Comparison of ENCODE assay signal across 1 cellular context in genomic region chr12:56593909-56594621, GRCh38.
TF ChIP-seq lines count a peak whose summit lies in the region.

No MANE protein-coding gene starts in this region.

TF ChIP-seq in HEK293, 187 proteins besides CTCF, POLR2A, EP300 and RAD21 (continued from another document):
- no peak for TF ChIP-seq ZSCAN18 (tag by site-specific recombination; IDR thresholded peaks at IDR 0.05)
- TF ChIP-seq WT1 (tag by site-specific recombination; IDR thresholded peaks at IDR 0.05) = 0 out of 2 replicates have a peak, but pooled peaks have one; percentile 23
- no peak for TF ChIP-seq KLF17 (tag by site-specific recombination; IDR thresholded peaks at IDR 0.05)
- no peak for TF ChIP-seq ZNF398 (tag by site-specific recombination; IDR thresholded peaks at IDR 0.05)
- TF ChIP-seq ZNF624 (tag by site-specific recombination; IDR thresholded peaks at IDR 0.05) = no peak
- TF ChIP-seq ZFHX2 (tag by site-specific recombination; conservative IDR thresholded peaks at IDR 0.05) = peak; percentile 61; the same call in 1 of the 2 replicates
- 0 out of 2 replicates have a peak, but pooled peaks have one; percentile 25 for TF ChIP-seq PATZ1 (tag by site-specific recombination; IDR thresholded peaks at IDR 0.05)
- TF ChIP-seq ZNF2 (tag by site-specific recombination; IDR thresholded peaks at IDR 0.05) = peak; percentile 97
- peak; percentile 54; the same call in 1 of the 2 replicates for TF ChIP-seq EGR2 (tag by site-specific recombination; IDR thresholded peaks at IDR 0.05; ENCODE audit: low read depth)
- TF ChIP-seq PRDM10 (tag by site-specific recombination; IDR thresholded peaks at IDR 0.05) = peak; percentile 18; the same call in 1 of the 2 replicates
- no peak for TF ChIP-seq ZSCAN16 (tag by site-specific recombination; IDR thresholded peaks at IDR 0.05)
- no peak for TF ChIP-seq ZNF580 (tag by site-specific recombination; IDR thresholded peaks at IDR 0.05)
- no peak for TF ChIP-seq HOXD13 (CRISPR knock-in tag; IDR thresholded peaks at IDR 0.05; ENCODE audit: borderline replicate concordance)
- peak; percentile 60; the same call in 1 of the 2 replicates for TF ChIP-seq INSM2 (tag by site-specific recombination; IDR thresholded peaks at IDR 0.05)
- peak; percentile 70; the same call in 1 of the 2 replicates for TF ChIP-seq ZNF660 (tag by site-specific recombination; IDR thresholded peaks at IDR 0.05)
TF ChIP-seq in HEK293: peak in this region for 13.
